ENCODE assay signal across 1 cellular context in the genomic region with DNA sequence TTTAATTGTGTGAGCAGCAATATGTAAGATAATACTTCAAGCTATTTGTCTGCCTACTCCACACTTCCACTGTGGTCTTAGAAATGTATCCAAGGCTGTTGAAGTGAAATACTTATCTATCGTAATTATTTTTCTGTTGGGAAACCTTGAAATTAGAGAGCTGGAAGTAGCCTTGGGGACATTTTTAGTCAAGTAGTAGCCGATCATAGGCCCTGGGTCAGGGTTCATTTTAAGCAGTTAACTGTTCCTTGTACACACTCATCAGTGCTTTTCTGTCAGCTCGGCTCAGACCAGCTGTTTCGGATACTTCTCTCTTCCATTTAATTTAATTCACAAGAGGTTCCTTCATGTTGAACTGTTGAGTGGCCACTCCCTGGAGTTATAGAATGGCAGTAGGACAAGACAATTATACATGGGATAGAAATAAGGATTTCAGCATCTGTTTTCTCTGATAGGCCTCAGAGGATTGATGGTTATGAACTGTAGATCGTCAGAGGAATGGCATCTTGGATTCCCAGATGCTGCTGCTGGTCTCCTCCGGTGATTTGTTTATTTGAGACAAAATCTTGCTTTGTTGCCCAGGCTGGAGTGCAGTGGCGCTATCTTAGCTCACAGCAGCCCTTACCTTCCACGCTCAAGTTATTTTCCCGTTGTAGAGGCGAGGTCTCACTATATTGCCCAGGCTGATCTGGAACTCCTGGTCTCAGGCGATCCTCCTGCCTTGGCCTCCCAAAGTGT.
TF ChIP-seq lines count a peak whose summit lies in the region.

No MANE protein-coding gene starts in this region.

TF ChIP-seq in SK-N-SH, 30 proteins besides CTCF, POLR2A, EP300 and RAD21 (continued from another document):
- TF ChIP-seq MEF2A (IDR thresholded peaks at IDR 0.05; ENCODE audit: borderline replicate concordance, low read depth), result no peak
- no peak for TF ChIP-seq RFX5 (IDR thresholded peaks at IDR 0.05; ENCODE audit: low read length)
